Comparison of ENCODE assay signal across 9 cellular contexts in the genomic region with DNA sequence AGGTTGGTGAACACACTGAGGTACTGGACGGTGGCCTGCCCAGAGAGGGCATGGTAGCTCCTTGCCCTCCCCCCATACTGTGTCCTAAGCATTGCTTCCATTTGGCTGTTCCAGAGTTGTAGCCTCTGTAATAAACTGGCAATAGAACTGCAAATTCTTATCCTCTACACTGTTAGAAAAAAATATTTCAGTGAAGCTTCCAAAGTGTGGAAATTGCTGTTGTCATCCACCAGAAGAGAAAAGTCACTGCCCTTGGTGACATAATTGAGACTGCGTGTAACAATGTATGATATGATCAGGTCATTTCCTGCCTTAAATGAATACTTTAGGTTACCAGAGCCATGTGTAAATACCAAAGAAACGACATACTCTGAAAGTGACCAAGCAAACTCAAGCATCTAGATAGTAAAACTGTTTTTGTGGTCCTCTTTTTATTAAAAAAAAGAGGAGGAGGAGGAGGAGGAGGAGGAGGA.
DNase-seq lines count a peak whose midpoint lies in the region; ATAC-seq and TF ChIP-seq lines count a peak whose summit lies in the region.
"Had no signal": no experiment of that assay in that cellular context is flagged by ENCODE, and none has a peak within 500 bp of the region (broad histone marks: within the 10 kb centered on the region; RNA-seq: fewer than 3 reads in every experiment).

No MANE protein-coding gene starts in this region.

- no peak for DNase-seq in DND-41
- peak; percentile 46 for DNase-seq in M059J (ENCODE audit: low read depth)
- peak; percentile 30 for DNase-seq in brain microvascular endothelial cell
- peak; percentile 56 for DNase-seq in mesendoderm
- no peak for DNase-seq in WTC11 (ENCODE audit: low spot score)
- no peak for DNase-seq in iPS-NIHi11 (ENCODE audit: low spot score)
- DNase-seq in Ammon's horn (ENCODE audit: low spot score), result no peak
- DNase-seq: stimulated activated CD4-positive, alpha-beta T cell treated with anti-CD3 and anti-CD28 coated beads, Interleukin-4, amount 100 ng/mL, for 1 hour had no signal

- no peak for TF ChIP-seq CTCF in DND-41 (IDR thresholded peaks at IDR 0.05; ENCODE audit: borderline replicate concordance, extremely low read depth, low read length, poor library complexity, severe bottlenecking)
- no peak for TF ChIP-seq CTCF in brain microvascular endothelial cell (IDR thresholded peaks at IDR 0.05; ENCODE audit: low read depth, low read length, missing control alignments)
- TF ChIP-seq CTCF in WTC11 (IDR thresholded peaks at IDR 0.05), result no peak

- H2AFZ ChIP-seq in DND-41 (ENCODE audit: low read depth, low read length), result no peak overlapping the region

- no peak overlapping the region for H4K5ac ChIP-seq in mesendoderm (ENCODE audit: low read length)

- no peaks in the 10 kb centered on the region for H3K4me1 ChIP-seq in DND-41 (ENCODE audit: insufficient read depth, low read length)
- H3K4me1 ChIP-seq in mesendoderm (ENCODE audit: control insufficient read depth, low read depth, low read length), result no peaks in the 10 kb centered on the region

- H3K4me2 ChIP-seq in DND-41 (ENCODE audit: insufficient read depth, low read length), result no peak overlapping the region
- no peak overlapping the region for H3K4me2 ChIP-seq in mesendoderm (ENCODE audit: low read length)

- no peak overlapping the region for H3K4me3 Mint-ChIP-seq in WTC11

- H4K20me1 ChIP-seq in DND-41 (ENCODE audit: insufficient read depth, low read length), result 0 out of 2 replicates have a peak, but pooled peaks cover 2% of the 10 kb centered on the region

- H3K79me1 ChIP-seq in mesendoderm (ENCODE audit: low read length), result no peaks in the 10 kb centered on the region

- H3K9me3 Mint-ChIP-seq in WTC11, result no peaks in the 10 kb centered on the region

- H3K18ac ChIP-seq in mesendoderm (ENCODE audit: low read length), result no peak overlapping the region

- ATAC-seq in DND-41 (ENCODE audit: insufficient read depth, low read depth), result no peak
- no peak for ATAC-seq in WTC11
- ATAC-seq in GM19351 (IDR thresholded peaks at IDR 0.05; ENCODE audit: unreplicated experiment), result no peak

- H3K27ac ChIP-seq in DND-41 (ENCODE audit: low read length) (peak overlapping the region; percentile 47; the same call in 1 of the 2 replicates), brain microvascular endothelial cell (peak overlapping the region; percentile 66), mesendoderm (ENCODE audit: low read depth, low read length) (no peak overlapping the region)

- no CpG with 5 or more reads among the region's 3 CpGs for WGBS in mesendoderm (ENCODE audit: extremely low coverage, insufficient coverage, low lambda C conversion rate)

- no peak overlapping the region for H3K4ac ChIP-seq in mesendoderm (ENCODE audit: low read depth, low read length)

- peaks cover 17% of the 10 kb centered on the region for H3K36me3 Mint-ChIP-seq in WTC11

- no peak overlapping the region for H3K23ac ChIP-seq in mesendoderm (ENCODE audit: low read length)

- POLR2A ChIA-PET in WTC11 (lab: Charles Lee), result interaction anchor here (0.9 kb wide), 1 partner anchor 67 kb away, joined by 4 read pairs; no protein-coding TSS in a partner anchor

- no peak overlapping the region for H2BK5ac ChIP-seq in mesendoderm (ENCODE audit: low read length)

- H3K9me3 ChIP-seq in DND-41 (ENCODE audit: insufficient read depth, low read length, severe bottlenecking), result no peaks in the 10 kb centered on the region

- CTCF ChIA-PET in WTC11 (lab: Charles Lee), result no interaction called here

- H3K27ac Mint-ChIP-seq in WTC11, result no peak overlapping the region

- H3K4me3 ChIP-seq in DND-41 (ENCODE audit: low read depth in 1 of 2, low read length in 2 of 2) (no peak overlapping the region), brain microvascular endothelial cell (ENCODE audit: low read depth, low read length) (no peak overlapping the region), mesendoderm (ENCODE audit: low read length) (no peak overlapping the region)

- H3K4me1 Mint-ChIP-seq in WTC11, result no peaks in the 10 kb centered on the region

- no peak overlapping the region for H2BK120ac ChIP-seq in mesendoderm (ENCODE audit: low read depth, low read length)

- H2BK15ac ChIP-seq in mesendoderm (replicated peaks; ENCODE audit: low read depth), result no peak overlapping the region

- H3K27me3 ChIP-seq in DND-41 (ENCODE audit: insufficient read depth, low read length, poor library complexity) (no peaks in the 10 kb centered on the region), brain microvascular endothelial cell (replicated peaks) (no peaks in the 10 kb centered on the region), mesendoderm (ENCODE audit: insufficient read depth, low read length, poor library complexity) (no peaks in the 10 kb centered on the region)

- in situ Hi-C loops in brain microvascular endothelial cell (cut with HindIII; ENCODE audit: low pct_ligation_motif_present, low sequenced_read_pairs), result no loop called here

- no peak overlapping the region for H3K56ac ChIP-seq in mesendoderm (ENCODE audit: low read length)

- no peak overlapping the region for H2AK5ac ChIP-seq in mesendoderm (ENCODE audit: low read length)

- no peaks in the 10 kb centered on the region for H3K79me2 ChIP-seq in DND-41 (ENCODE audit: insufficient read depth, low read length)
- H3K79me2 ChIP-seq in mesendoderm (ENCODE audit: control insufficient read depth, insufficient read depth, low read length), result no peaks in the 10 kb centered on the region

- H3K27me3 Mint-ChIP-seq in WTC11 (ENCODE audit: low read depth), result no peaks in the 10 kb centered on the region

- H3K9ac ChIP-seq in DND-41 (ENCODE audit: low read depth, low read length) (no peak overlapping the region), mesendoderm (ENCODE audit: low read length) (no peak overlapping the region)

- H3K36me3 ChIP-seq in DND-41 (ENCODE audit: insufficient read depth, low read length) (peaks cover 60% of the 10 kb centered on the region), brain microvascular endothelial cell (replicated peaks) (peaks cover 66% of the 10 kb centered on the region), mesendoderm (ENCODE audit: control insufficient read depth, insufficient read depth, low read length) (no peaks in the 10 kb centered on the region)

- H4K8ac ChIP-seq in mesendoderm (ENCODE audit: low read depth, low read length), result no peak overlapping the region

TF ChIP-seq in WTC11, 78 proteins besides CTCF, POLR2A, EP300 and RAD21 (continues in another document):
- TF ChIP-seq, protein P1, sequence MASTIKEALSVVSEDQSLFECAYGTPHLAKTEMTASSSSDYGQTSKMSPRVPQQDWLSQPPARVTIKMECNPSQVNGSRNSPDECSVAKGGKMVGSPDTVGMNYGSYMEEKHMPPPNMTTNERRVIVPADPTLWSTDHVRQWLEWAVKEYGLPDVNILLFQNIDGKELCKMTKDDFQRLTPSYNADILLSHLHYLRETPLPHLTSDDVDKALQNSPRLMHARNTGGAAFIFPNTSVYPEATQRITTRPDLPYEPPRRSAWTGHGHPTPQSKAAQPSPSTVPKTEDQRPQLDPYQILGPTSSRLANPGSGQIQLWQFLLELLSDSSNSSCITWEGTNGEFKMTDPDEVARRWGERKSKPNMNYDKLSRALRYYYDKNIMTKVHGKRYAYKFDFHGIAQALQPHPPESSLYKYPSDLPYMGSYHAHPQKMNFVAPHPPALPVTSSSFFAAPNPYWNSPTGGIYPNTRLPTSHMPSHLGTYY (CRISPR knock-in tag; IDR thresholded peaks at IDR 0.05), result no peak
- TF ChIP-seq RELA (CRISPR knock-in tag; IDR thresholded peaks at IDR 0.05; ENCODE audit: borderline replicate concordance), result no peak
- no peak for TF ChIP-seq SMAD4 (CRISPR knock-in tag; IDR thresholded peaks at IDR 0.05)
- TF ChIP-seq, protein P2, sequence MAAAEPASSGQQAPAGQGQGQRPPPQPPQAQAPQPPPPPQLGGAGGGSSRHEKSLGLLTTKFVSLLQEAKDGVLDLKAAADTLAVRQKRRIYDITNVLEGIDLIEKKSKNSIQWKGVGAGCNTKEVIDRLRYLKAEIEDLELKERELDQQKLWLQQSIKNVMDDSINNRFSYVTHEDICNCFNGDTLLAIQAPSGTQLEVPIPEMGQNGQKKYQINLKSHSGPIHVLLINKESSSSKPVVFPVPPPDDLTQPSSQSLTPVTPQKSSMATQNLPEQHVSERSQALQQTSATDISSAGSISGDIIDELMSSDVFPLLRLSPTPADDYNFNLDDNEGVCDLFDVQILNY (CRISPR knock-in tag; IDR thresholded peaks at IDR 0.05), result no peak
- no peak for TF ChIP-seq FOXK1 (CRISPR knock-in tag; IDR thresholded peaks at IDR 0.05)
- TF ChIP-seq, protein P3, sequence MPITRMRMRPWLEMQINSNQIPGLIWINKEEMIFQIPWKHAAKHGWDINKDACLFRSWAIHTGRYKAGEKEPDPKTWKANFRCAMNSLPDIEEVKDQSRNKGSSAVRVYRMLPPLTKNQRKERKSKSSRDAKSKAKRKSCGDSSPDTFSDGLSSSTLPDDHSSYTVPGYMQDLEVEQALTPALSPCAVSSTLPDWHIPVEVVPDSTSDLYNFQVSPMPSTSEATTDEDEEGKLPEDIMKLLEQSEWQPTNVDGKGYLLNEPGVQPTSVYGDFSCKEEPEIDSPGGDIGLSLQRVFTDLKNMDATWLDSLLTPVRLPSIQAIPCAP (CRISPR knock-in tag; IDR thresholded peaks at IDR 0.05), result no peak

Comparison
In these comparisons a context has a peak if more than half of its experiments do, and no peak if none do; other contexts are left out.
1. DNase-seq: peak in M059J (single experiment), brain microvascular endothelial cell (single experiment) and mesendoderm (single experiment); none in DND-41 (single experiment), WTC11 (single experiment), iPS-NIHi11 (single experiment) and Ammon's horn (single experiment).